In the genomic region with DNA sequence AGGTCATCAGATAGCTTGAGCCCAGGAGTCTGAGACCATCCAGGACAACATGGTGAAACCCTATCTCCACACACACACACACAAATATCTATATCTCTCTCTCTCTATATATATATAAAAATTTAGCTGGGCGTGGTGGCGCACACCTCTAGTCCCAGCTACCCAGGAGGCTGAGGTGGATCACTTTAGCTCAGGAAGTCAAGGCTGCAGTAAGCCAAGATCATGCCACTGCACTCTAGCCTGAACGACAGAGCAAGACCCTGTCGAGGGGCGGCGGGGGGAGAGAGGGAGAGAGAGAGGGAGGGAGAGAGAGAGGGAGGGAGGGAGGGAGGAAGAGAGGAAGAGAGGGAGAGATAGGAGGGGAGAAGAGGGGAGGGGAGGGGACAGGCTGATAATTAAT, we compare ENCODE assay signal across 4 cellular contexts. TPM values are rescaled to one million over a fixed set of nuclear protein-coding genes. Genes with fewer than 3 reads are reported as not detected.
"Had no signal": no experiment of that assay in that cellular context is flagged by ENCODE, and none has a peak within 500 bp of the region (broad histone marks: within the 10 kb centered on the region; RNA-seq: fewer than 3 reads in every experiment).

No MANE protein-coding gene starts in this region.

- H3K4me3 ChIP-seq: GM12878 had no signal

- ATAC-seq: GM12878 had no signal

- DNase-seq: GDM1, GF-D8 had no signal

RNA-seq across cellular contexts. Expression of a gene that starts 28.0 kb away (rescaled TPM):
- total RNA-seq: G401, GM12878 had no signal
- polyA plus RNA-seq: GM12878 had no signal

RNA-seq across cellular contexts. Expression of a gene that starts 34.1 kb away (rescaled TPM):
- total RNA-seq: GM12878 had no signal
